38 cellular contexts compared by ENCODE assay signal in the genomic region with DNA sequence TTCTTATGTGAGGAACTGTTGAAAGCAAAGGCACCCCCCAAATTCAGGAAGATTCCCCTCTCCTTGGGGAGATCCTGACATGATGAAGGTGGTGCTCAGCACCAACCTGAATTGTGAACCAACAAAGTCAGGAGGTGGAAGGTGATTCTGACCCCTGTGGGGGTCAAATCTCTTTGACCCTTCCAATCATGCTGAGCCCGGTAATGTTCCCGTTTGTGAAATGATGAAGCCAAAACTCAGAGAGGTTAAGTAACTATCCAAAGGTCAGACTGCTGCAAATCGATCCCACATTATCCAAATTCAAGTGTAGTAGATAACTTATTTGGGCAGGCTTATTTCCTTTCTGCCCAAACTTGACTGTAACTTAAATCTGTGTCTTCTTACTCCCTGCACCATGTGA. TPM values are rescaled to one million over a fixed set of nuclear protein-coding genes. Genes with fewer than 3 reads are reported as not detected.
"Had no signal": no experiment of that assay in that cellular context is flagged by ENCODE, and none has a peak within 500 bp of the region (broad histone marks: within the 10 kb centered on the region; RNA-seq: fewer than 3 reads in every experiment).

No MANE protein-coding gene starts in this region.

- H3K4me1 Mint-ChIP-seq: activated B cell treated with CpG ODN at 0.5 μM for 24 hours; activated CD4-positive, alpha-beta T cell treated with anti-CD3 and anti-CD28 coated beads, Interleukin-2, amount 10 ng/mL, durations not matched to agents 24 days and 14 days; activated naive CD8-positive, alpha-beta T cell treated with anti-CD3 and anti-CD28 coated beads for 36 hours; activated T-helper 17 cell treated with anti-CD3 and anti-CD28 coated beads, Interleukin-2, amount 50 U/mL, for 72 hours; central memory CD8-positive, alpha-beta T cell had no signal

- H3K9me3 Mint-ChIP-seq: activated CD4-positive, alpha-beta T cell treated with anti-CD3 and anti-CD28 coated beads, Interleukin-2, amount 10 ng/mL, durations not matched to agents 24 days and 14 days; activated T-helper 17 cell treated with anti-CD3 and anti-CD28 coated beads, Interleukin-2, amount 50 U/mL, for 72 hours; central memory CD8-positive, alpha-beta T cell had no signal

- H3K36me3 Mint-ChIP-seq: activated CD4-positive, alpha-beta memory T cell treated with anti-CD3 and anti-CD28 coated beads for 36 hours; activated naive CD8-positive, alpha-beta T cell treated with anti-CD3 and anti-CD28 coated beads for 36 hours had no signal

- H3K4me3 ChIP-seq: adrenal gland, body of pancreas, breast epithelium had no signal

- DNase-seq: activated B cell treated with CpG ODN at 0.5 μM for 24 hours; activated CD4-positive, alpha-beta memory T cell treated with anti-CD3 and anti-CD28 coated beads for 36 hours; activated CD4-positive, alpha-beta T cell treated with anti-CD3 and anti-CD28 coated beads for 4 hours; activated CD4-positive, alpha-beta T cell treated with anti-CD3 and anti-CD28 coated beads, Interleukin-2, amount 10 ng/mL, durations not matched to agents 24 days and 14 days; activated CD4-positive, alpha-beta T cell treated with anti-CD3 and anti-CD28 coated beads, Interleukin-2, amount 50 U/mL, for 1 hour; activated CD4-positive, alpha-beta T cell treated with anti-CD3 and anti-CD28 coated beads, Interleukin-2, amount 50 U/mL, for 4 hours; activated CD4-positive, CD25-positive, alpha-beta regulatory T cell treated with anti-CD3 and anti-CD28 coated beads, Interleukin-2, amount 50 U/mL, for 72 hours; activated CD8-positive, alpha-beta memory T cell treated with anti-CD3 and anti-CD28 coated beads, Interleukin-2, amount 50 U/mL, for 4 hours; activated CD8-positive, alpha-beta T cell treated with anti-CD3 and anti-CD28 coated beads for 36 hours; activated effector memory CD4-positive, alpha-beta T cell treated with anti-CD3 and anti-CD28 coated beads, Interleukin-2, amount 50 U/mL, for 16 hours; activated gamma-delta T cell treated with Interleukin-2 at 50 U/mL for 16 hours; activated naive CD4-positive, alpha-beta T cell; activated naive CD4-positive, alpha-beta T cell treated with anti-CD3 and anti-CD28 coated beads for 36 hours; activated naive CD4-positive, alpha-beta T cell treated with anti-CD3 and anti-CD28 coated beads, Interleukin-2, amount 50 U/mL, for 16 hours; activated naive CD8-positive, alpha-beta T cell treated with anti-CD3 and anti-CD28 coated beads for 36 hours; activated T-cell treated with anti-CD3 and anti-CD28 coated beads for 4 hours; activated T-cell treated with anti-CD3 and anti-CD28 coated beads, Interleukin-2, amount 50 U/mL, for 1 hour; activated T-cell treated with anti-CD3 and anti-CD28 coated beads, Interleukin-2, amount 50 U/mL, for 4 hours; activated T-cell treated with anti-CD3 and anti-CD28 coated beads, Interleukin-2, amount 50 U/mL, for 72 hours; adrenal gland; amniotic stem cell; aorta; body of pancreas; brain microvascular endothelial cell; caudate nucleus; cerebellar nuclear complex; T-helper 1 cell; T-helper 2 cell; T-helper 9 cell had no signal

- H3K4me1 ChIP-seq: adrenal gland, body of pancreas, breast epithelium had no signal

- H3K4me3 Mint-ChIP-seq: activated B cell treated with CpG ODN at 0.5 μM for 24 hours; activated CD4-positive, alpha-beta memory T cell treated with anti-CD3 and anti-CD28 coated beads for 36 hours; activated CD4-positive, alpha-beta T cell treated with anti-CD3 and anti-CD28 coated beads, Interleukin-2, amount 10 ng/mL, durations not matched to agents 24 days and 14 days; activated CD8-positive, alpha-beta T cell treated with anti-CD3 and anti-CD28 coated beads for 36 hours; activated naive CD4-positive, alpha-beta T cell treated with anti-CD3 and anti-CD28 coated beads for 36 hours; activated naive CD8-positive, alpha-beta T cell treated with anti-CD3 and anti-CD28 coated beads for 36 hours; activated T-cell treated with anti-CD3 and anti-CD28 coated beads, Interleukin-2, amount 50 U/mL, for 4 hours; activated T-cell treated with anti-CD3 and anti-CD28 coated beads, Interleukin-2, amount 50 U/mL, for 72 hours; activated T-helper 1 cell treated with anti-CD3 and anti-CD28 coated beads, Interleukin-12 subunit alpha, Interleukin-12 subunit beta, Interleukin-2, Interleukin-4 antibody, amounts not matched to agents 30 ng/mL and 10 ng/mL and 1 ng/mL, durations not matched to agents 14 hours and 24 hours and 36 hours; activated T-helper 17 cell treated with anti-CD3 and anti-CD28 coated beads, Interleukin-2, amount 50 U/mL, for 72 hours; central memory CD8-positive, alpha-beta T cell; T-helper 1 cell treated with Interleukin-12 subunit alpha and Interleukin-12 subunit beta and Interleukin-4 antibody, amounts not matched to agents 30 μg/mL and 1 μg/mL, for 36 hours; T-helper 2 cell treated with Interferon-gamma antibody and Interleukin-4, amounts not matched to agents 5 μg/mL and 100 μg/mL, for 36 hours had no signal

- ATAC-seq: activated CD8-positive, alpha-beta T cell treated with anti-CD3 and anti-CD28 coated beads for 36 hours; activated naive CD4-positive, alpha-beta T cell treated with anti-CD3 and anti-CD28 coated beads, Interleukin-2, amount 50 U/mL, for 72 hours; activated T-cell treated with anti-CD3 and anti-CD28 coated beads, Interleukin-2, amount 50 U/mL, for 4 hours; activated T-cell treated with anti-CD3 and anti-CD28 coated beads, Interleukin-2, amount 50 U/mL, for 72 hours; activated T-helper 17 cell treated with anti-CD3 and anti-CD28 coated beads, Interleukin-2, amount 50 U/mL, for 72 hours; body of pancreas had no signal

- H3K36me3 ChIP-seq: brain microvascular endothelial cell, breast epithelium had no signal

- H3K27me3 ChIP-seq: adrenal gland, body of pancreas, brain microvascular endothelial cell, breast epithelium had no signal

- H3K27ac Mint-ChIP-seq: activated B cell treated with CpG ODN at 0.5 μM for 24 hours; activated CD4-positive, alpha-beta memory T cell treated with anti-CD3 and anti-CD28 coated beads for 36 hours; activated CD4-positive, alpha-beta T cell treated with anti-CD3 and anti-CD28 coated beads, Interleukin-2, amount 10 ng/mL, durations not matched to agents 24 days and 14 days; activated CD8-positive, alpha-beta T cell treated with anti-CD3 and anti-CD28 coated beads for 36 hours; activated naive CD4-positive, alpha-beta T cell treated with anti-CD3 and anti-CD28 coated beads for 36 hours; activated naive CD8-positive, alpha-beta T cell treated with anti-CD3 and anti-CD28 coated beads for 36 hours; activated T-cell treated with anti-CD3 and anti-CD28 coated beads, Interleukin-2, amount 50 U/mL, for 72 hours; activated T-helper 1 cell treated with anti-CD3 and anti-CD28 coated beads, Interleukin-12 subunit alpha, Interleukin-12 subunit beta, Interleukin-2, Interleukin-4 antibody, amounts not matched to agents 30 ng/mL and 10 ng/mL and 1 ng/mL, durations not matched to agents 14 hours and 24 hours and 36 hours; activated T-helper 17 cell treated with anti-CD3 and anti-CD28 coated beads, Interleukin-2, amount 50 U/mL, for 72 hours; T-helper 1 cell treated with Interleukin-12 subunit alpha and Interleukin-12 subunit beta and Interleukin-4 antibody, amounts not matched to agents 30 μg/mL and 1 μg/mL, for 36 hours; T-helper 2 cell treated with Interferon-gamma antibody and Interleukin-4, amounts not matched to agents 5 μg/mL and 100 μg/mL, for 36 hours had no signal

- H3K27me3 Mint-ChIP-seq: activated CD8-positive, alpha-beta T cell treated with anti-CD3 and anti-CD28 coated beads for 36 hours had no signal

- H3K9me3 ChIP-seq: adrenal gland, body of pancreas had no signal

- H3K27ac ChIP-seq: adrenal gland, body of pancreas, brain microvascular endothelial cell, breast epithelium, VCaP had no signal

RNA-seq across cellular contexts. Expression of gene SERPING1, which starts 19.1 kb away (rescaled TPM):
- total RNA-seq: activated B cell treated with CpG ODN at 0.5 μM for 24 hours; activated CD8-positive, alpha-beta memory T cell treated with anti-CD3 and anti-CD28 coated beads for 36 hours; activated CD8-positive, alpha-beta T cell treated with anti-CD3 and anti-CD28 coated beads for 36 hours; activated T-cell treated with anti-CD3 and anti-CD28 coated beads, Interleukin-2, amount 50 U/mL, for 72 hours; activated T-helper 1 cell treated with anti-CD3 and anti-CD28 coated beads, Interleukin-12 subunit alpha, Interleukin-12 subunit beta, Interleukin-2, Interleukin-4 antibody, amounts not matched to agents 30 ng/mL and 10 ng/mL and 1 ng/mL, durations not matched to agents 14 hours and 24 hours and 36 hours; activated T-helper 17 cell treated with anti-CD3 and anti-CD28 coated beads, Interleukin-2, amount 50 U/mL, for 72 hours had no signal

RNA-seq across cellular contexts. Expression of gene YPEL4, which starts 33.1 kb away (rescaled TPM):
- total RNA-seq: activated B cell treated with CpG ODN at 0.5 μM for 24 hours; activated CD8-positive, alpha-beta memory T cell treated with anti-CD3 and anti-CD28 coated beads for 36 hours had no signal
